ENCODE assay signal across 8 cellular contexts in genomic region chr10:74189999-74190421, GRCh38. TPM values are rescaled to one million over a fixed set of nuclear protein-coding genes. Genes with fewer than 3 reads are reported as not detected.
DNase-seq lines count a peak whose midpoint lies in the region; FAIRE-seq and TF ChIP-seq lines count a peak whose summit lies in the region.
"Had no signal": no experiment of that assay in that cellular context is flagged by ENCODE, and none has a peak within 500 bp of the region (broad histone marks: within the 10 kb centered on the region; RNA-seq: fewer than 3 reads in every experiment).

No MANE protein-coding gene starts in this region.

- DNase-seq in GM12864 (ENCODE audit: low read depth) = no peak
- DNase-seq in H54 (ENCODE audit: insufficient read length, low spot score) = no peak
- peak; percentile 89 for DNase-seq in NCI-H1048 (lab: John Stamatoyannopoulos, UW)
- DNase-seq in astrocyte of the cerebellum (ENCODE audit: low read depth) = peak; percentile 87
- peak; percentile 69 for DNase-seq in kidney epithelial cell (ENCODE audit: low read depth)
- peak; percentile 33 for DNase-seq in urothelium cell line (ENCODE audit: low spot score)
- no peak for DNase-seq in cortex of kidney (lab: John Stamatoyannopoulos, UW)

- H3K4me3 ChIP-seq in GM12864 (ENCODE audit: low read depth, low read length) (peak overlapping the region; percentile 3; the same call in 1 of the 2 replicates), astrocyte of the cerebellum (ENCODE audit: low read depth, low read length) (peak overlapping the region; percentile 16), kidney epithelial cell (ENCODE audit: low read depth, low read length) (no peak overlapping the region)
- H3K4me3 ChIP-seq: adrenal gland had no signal

- H3K36me3 ChIP-seq in kidney epithelial cell (ENCODE audit: control insufficient read depth, insufficient read depth, low read length) = no peaks in the 10 kb centered on the region
- H3K36me3 ChIP-seq: adrenal gland had no signal

- TF ChIP-seq CTCF in GM12864 (IDR thresholded peaks at IDR 0.05; ENCODE audit: low read depth, low read length, missing control alignments) (no peak), astrocyte of the cerebellum (IDR thresholded peaks at IDR 0.05; ENCODE audit: low read depth, low read length, missing control alignments) (no peak), kidney epithelial cell (IDR thresholded peaks at IDR 0.05; ENCODE audit: insufficient read depth, low read length, poor library complexity, severe bottlenecking) (no peak)

- H3K27me3 ChIP-seq in kidney epithelial cell (ENCODE audit: control insufficient read depth, insufficient read depth, low read length) = no peaks in the 10 kb centered on the region
- H3K27me3 ChIP-seq: adrenal gland had no signal

- in situ Hi-C loops in astrocyte of the cerebellum (cut with HindIII; ENCODE audit: low sequenced_read_pairs) = no loop called here

- FAIRE-seq in H54 (lab: Jason Lieb, UNC) (peak; percentile 100), urothelium cell line (lab: Jason Lieb, UNC) (no peak)

- TF ChIP-seq POLR2A in H54 (IDR thresholded peaks at IDR 0.05; ENCODE audit: low read depth, low read length) = no peak

RNA-seq across cellular contexts. Expression of gene ADK, which starts 39.0 kb away (rescaled TPM):
- total RNA-seq in kidney epithelial cell = 35.5 and 43.6 TPM in 2 replicates

RNA-seq across cellular contexts. Expression of gene AP3M1, which starts 39.4 kb away (rescaled TPM):
- total RNA-seq in kidney epithelial cell = 30.5 and 31.0 TPM in 2 replicates

Comparison
In these comparisons a context has a peak if more than half of its experiments do, and no peak if none do; other contexts are left out.
1. DNase-seq: peak in NCI-H1048 (single experiment), astrocyte of the cerebellum (single experiment), kidney epithelial cell (single experiment) and urothelium cell line (single experiment); none in GM12864 (single experiment), H54 (single experiment) and cortex of kidney (single experiment).